ENCODE assay signal across 1 cellular context in the genomic region with DNA sequence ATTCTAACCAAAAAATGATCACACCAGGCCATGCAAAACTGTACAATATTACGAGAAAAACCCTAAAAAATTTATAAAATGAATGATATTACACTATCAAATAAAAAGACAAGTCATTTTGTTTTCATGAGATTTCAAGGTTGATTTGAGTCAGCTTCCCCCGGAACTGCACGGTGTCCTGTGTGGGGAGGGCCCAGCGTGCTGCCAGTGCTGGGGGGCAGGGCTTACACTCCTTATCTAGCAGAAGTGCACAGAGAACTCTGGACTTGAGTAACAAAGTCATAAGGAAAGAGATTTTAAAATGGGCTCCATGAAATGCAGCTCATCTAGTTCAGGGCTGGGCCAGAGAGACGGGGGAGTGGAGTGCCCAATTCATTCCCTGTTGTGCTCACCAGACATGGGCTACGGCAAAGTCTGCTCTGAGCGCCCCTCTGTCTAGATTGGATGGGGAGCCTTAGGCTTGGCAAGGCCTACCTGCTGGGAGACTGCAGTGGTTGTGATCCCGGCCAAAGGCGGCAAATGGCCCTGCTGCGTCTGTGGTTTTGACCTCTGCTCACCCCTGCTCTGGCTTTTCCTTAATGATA.
TF ChIP-seq lines count a peak whose summit lies in the region.

No MANE protein-coding gene starts in this region.

TF ChIP-seq in K562, 482 proteins besides CTCF, POLR2A, EP300 and RAD21 (continued from another document and continues in another):
- no peak for TF ChIP-seq CUX1 (CRISPR knock-in tag; IDR thresholded peaks at IDR 0.05)
- no peak for TF ChIP-seq SMAD1 (IDR thresholded peaks at IDR 0.05; ENCODE audit: low read depth, low read length, partially characterized antibody)
- no peak for TF ChIP-seq CSDE1 (IDR thresholded peaks at IDR 0.05)
- TF ChIP-seq NFXL1 (CRISPR knock-in tag; IDR thresholded peaks at IDR 0.05), result no peak
- TF ChIP-seq RBFOX2 (IDR thresholded peaks at IDR 0.05; ENCODE audit: low read depth, low read length), result no peak
- no peak for TF ChIP-seq CBX8 (IDR thresholded peaks at IDR 0.05; ENCODE audit: borderline replicate concordance, extremely low read depth, low read depth, low read length, poor library complexity, severe bottlenecking)
- no peak for TF ChIP-seq NUFIP1 (IDR thresholded peaks at IDR 0.05; ENCODE audit: partially characterized antibody)
- no peak for TF ChIP-seq TEAD1 (CRISPR knock-in tag; IDR thresholded peaks at IDR 0.05)
- no peak for TF ChIP-seq ZBTB8A (IDR thresholded peaks at IDR 0.05; ENCODE audit: partially characterized antibody)
- TF ChIP-seq, protein P1, sequence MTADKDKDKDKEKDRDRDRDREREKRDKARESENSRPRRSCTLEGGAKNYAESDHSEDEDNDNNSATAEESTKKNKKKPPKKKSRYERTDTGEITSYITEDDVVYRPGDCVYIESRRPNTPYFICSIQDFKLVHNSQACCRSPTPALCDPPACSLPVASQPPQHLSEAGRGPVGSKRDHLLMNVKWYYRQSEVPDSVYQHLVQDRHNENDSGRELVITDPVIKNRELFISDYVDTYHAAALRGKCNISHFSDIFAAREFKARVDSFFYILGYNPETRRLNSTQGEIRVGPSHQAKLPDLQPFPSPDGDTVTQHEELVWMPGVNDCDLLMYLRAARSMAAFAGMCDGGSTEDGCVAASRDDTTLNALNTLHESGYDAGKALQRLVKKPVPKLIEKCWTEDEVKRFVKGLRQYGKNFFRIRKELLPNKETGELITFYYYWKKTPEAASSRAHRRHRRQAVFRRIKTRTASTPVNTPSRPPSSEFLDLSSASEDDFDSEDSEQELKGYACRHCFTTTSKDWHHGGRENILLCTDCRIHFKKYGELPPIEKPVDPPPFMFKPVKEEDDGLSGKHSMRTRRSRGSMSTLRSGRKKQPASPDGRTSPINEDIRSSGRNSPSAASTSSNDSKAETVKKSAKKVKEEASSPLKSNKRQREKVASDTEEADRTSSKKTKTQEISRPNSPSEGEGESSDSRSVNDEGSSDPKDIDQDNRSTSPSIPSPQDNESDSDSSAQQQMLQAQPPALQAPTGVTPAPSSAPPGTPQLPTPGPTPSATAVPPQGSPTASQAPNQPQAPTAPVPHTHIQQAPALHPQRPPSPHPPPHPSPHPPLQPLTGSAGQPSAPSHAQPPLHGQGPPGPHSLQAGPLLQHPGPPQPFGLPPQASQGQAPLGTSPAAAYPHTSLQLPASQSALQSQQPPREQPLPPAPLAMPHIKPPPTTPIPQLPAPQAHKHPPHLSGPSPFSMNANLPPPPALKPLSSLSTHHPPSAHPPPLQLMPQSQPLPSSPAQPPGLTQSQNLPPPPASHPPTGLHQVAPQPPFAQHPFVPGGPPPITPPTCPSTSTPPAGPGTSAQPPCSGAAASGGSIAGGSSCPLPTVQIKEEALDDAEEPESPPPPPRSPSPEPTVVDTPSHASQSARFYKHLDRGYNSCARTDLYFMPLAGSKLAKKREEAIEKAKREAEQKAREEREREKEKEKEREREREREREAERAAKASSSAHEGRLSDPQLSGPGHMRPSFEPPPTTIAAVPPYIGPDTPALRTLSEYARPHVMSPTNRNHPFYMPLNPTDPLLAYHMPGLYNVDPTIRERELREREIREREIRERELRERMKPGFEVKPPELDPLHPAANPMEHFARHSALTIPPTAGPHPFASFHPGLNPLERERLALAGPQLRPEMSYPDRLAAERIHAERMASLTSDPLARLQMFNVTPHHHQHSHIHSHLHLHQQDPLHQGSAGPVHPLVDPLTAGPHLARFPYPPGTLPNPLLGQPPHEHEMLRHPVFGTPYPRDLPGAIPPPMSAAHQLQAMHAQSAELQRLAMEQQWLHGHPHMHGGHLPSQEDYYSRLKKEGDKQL (CRISPR knock-in tag; IDR thresholded peaks at IDR 0.05; ENCODE audit: borderline replicate concordance), result no peak
- no peak for TF ChIP-seq ZNF197 (CRISPR knock-in tag; IDR thresholded peaks at IDR 0.05; ENCODE audit: low read depth)
- TF ChIP-seq ATF2 (CRISPR knock-in tag; IDR thresholded peaks at IDR 0.05), result no peak
- no peak for TF ChIP-seq MEF2D (tag; conservative IDR thresholded peaks at IDR 0.05; ENCODE audit: low read depth)
- no peak for TF ChIP-seq DDX20 (tag; IDR thresholded peaks at IDR 0.05; ENCODE audit: low read depth)
- no peak for TF ChIP-seq SMARCB1 (IDR thresholded peaks at IDR 0.05; ENCODE audit: insufficient read length, low read depth)
- no peak for TF ChIP-seq FOXJ2 (tag; IDR thresholded peaks at IDR 0.05)
- TF ChIP-seq ELF4 (CRISPR knock-in tag; IDR thresholded peaks at IDR 0.05), result no peak
- 0 out of 2 replicates have a peak, but pooled peaks have one; percentile 28 for TF ChIP-seq SMARCE1 (IDR thresholded peaks at IDR 0.05)
- no peak for TF ChIP-seq ZBED1 (IDR thresholded peaks at IDR 0.05)
- TF ChIP-seq MED1 (CRISPR knock-in tag; IDR thresholded peaks at IDR 0.05; ENCODE audit: borderline replicate concordance), result no peak
- TF ChIP-seq, protein P2, sequence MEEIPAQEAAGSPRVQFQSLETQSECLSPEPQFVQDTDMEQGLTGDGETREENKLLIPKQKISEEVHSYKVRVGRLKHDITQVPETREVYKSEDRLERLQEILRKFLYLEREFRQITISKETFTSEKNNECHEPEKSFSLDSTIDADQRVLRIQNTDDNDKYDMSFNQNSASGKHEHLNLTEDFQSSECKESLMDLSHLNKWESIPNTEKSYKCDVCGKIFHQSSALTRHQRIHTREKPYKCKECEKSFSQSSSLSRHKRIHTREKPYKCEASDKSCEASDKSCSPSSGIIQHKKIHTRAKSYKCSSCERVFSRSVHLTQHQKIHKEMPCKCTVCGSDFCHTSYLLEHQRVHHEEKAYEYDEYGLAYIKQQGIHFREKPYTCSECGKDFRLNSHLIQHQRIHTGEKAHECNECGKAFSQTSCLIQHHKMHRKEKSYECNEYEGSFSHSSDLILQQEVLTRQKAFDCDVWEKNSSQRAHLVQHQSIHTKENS (CRISPR knock-in tag; IDR thresholded peaks at IDR 0.05), result no peak
- TF ChIP-seq DMBX1 (CRISPR knock-in tag; IDR thresholded peaks at IDR 0.05; ENCODE audit: borderline replicate concordance), result peak; percentile 63; the same call in 1 of the 2 replicates
- TF ChIP-seq ZNF232 (CRISPR knock-in tag; IDR thresholded peaks at IDR 0.05), result no peak
- no peak for TF ChIP-seq ATF7 (IDR thresholded peaks at IDR 0.05)
- TF ChIP-seq GABPB1 (CRISPR knock-in tag; IDR thresholded peaks at IDR 0.05), result no peak
- TF ChIP-seq ZNF507 (tag; conservative IDR thresholded peaks at IDR 0.05), result no peak
- TF ChIP-seq MCM2 (IDR thresholded peaks at IDR 0.05; ENCODE audit: low read depth), result no peak
- TF ChIP-seq, protein P3, sequence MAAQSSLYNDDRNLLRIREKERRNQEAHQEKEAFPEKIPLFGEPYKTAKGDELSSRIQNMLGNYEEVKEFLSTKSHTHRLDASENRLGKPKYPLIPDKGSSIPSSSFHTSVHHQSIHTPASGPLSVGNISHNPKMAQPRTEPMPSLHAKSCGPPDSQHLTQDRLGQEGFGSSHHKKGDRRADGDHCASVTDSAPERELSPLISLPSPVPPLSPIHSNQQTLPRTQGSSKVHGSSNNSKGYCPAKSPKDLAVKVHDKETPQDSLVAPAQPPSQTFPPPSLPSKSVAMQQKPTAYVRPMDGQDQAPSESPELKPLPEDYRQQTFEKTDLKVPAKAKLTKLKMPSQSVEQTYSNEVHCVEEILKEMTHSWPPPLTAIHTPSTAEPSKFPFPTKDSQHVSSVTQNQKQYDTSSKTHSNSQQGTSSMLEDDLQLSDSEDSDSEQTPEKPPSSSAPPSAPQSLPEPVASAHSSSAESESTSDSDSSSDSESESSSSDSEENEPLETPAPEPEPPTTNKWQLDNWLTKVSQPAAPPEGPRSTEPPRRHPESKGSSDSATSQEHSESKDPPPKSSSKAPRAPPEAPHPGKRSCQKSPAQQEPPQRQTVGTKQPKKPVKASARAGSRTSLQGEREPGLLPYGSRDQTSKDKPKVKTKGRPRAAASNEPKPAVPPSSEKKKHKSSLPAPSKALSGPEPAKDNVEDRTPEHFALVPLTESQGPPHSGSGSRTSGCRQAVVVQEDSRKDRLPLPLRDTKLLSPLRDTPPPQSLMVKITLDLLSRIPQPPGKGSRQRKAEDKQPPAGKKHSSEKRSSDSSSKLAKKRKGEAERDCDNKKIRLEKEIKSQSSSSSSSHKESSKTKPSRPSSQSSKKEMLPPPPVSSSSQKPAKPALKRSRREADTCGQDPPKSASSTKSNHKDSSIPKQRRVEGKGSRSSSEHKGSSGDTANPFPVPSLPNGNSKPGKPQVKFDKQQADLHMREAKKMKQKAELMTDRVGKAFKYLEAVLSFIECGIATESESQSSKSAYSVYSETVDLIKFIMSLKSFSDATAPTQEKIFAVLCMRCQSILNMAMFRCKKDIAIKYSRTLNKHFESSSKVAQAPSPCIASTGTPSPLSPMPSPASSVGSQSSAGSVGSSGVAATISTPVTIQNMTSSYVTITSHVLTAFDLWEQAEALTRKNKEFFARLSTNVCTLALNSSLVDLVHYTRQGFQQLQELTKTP (IDR thresholded peaks at IDR 0.05; ENCODE audit: low read depth in 1 of 2, partially characterized antibody in 2 of 2), result no peak
- TF ChIP-seq BRF1 (IDR thresholded peaks at IDR 0.05; ENCODE audit: borderline replicate concordance, extremely low read depth, insufficient read length), result no peak
- TF ChIP-seq, protein P4, sequence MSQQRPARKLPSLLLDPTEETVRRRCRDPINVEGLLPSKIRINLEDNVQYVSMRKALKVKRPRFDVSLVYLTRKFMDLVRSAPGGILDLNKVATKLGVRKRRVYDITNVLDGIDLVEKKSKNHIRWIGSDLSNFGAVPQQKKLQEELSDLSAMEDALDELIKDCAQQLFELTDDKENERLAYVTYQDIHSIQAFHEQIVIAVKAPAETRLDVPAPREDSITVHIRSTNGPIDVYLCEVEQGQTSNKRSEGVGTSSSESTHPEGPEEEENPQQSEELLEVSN (IDR thresholded peaks at IDR 0.05; ENCODE audit: borderline replicate concordance in 1 of 2, extremely low read depth in 1 of 2, insufficient read depth in 1 of 2, insufficient read length in 1 of 2, low read depth in 1 of 2, low read length in 1 of 2, poor library complexity in 1 of 2, severe bottlenecking in 1 of 2), result no peak
- no peak for TF ChIP-seq TRIM24 (IDR thresholded peaks at IDR 0.05)
- TF ChIP-seq SMARCA4 (IDR thresholded peaks at IDR 0.05), result peak; percentile 74
- 0 out of 2 replicates have a peak, but pooled peaks have one; percentile 8 for TF ChIP-seq ZNF79 (CRISPR knock-in tag; IDR thresholded peaks at IDR 0.05; ENCODE audit: low read depth)
- no peak for TF ChIP-seq SUPT5H (IDR thresholded peaks at IDR 0.05)
- TF ChIP-seq SIX5 (IDR thresholded peaks at IDR 0.05; ENCODE audit: borderline replicate concordance in 1 of 2, insufficient read depth in 1 of 2, low read depth in 1 of 2, low read length in 2 of 2), result no peak
- TF ChIP-seq LCOR (CRISPR knock-in tag; IDR thresholded peaks at IDR 0.05), result no peak
- TF ChIP-seq OTX1 (CRISPR knock-in tag; IDR thresholded peaks at IDR 0.05), result no peak
- no peak for TF ChIP-seq CREB1 (IDR thresholded peaks at IDR 0.05)
- no peak for TF ChIP-seq CREB1 (CRISPR knock-in tag; IDR thresholded peaks at IDR 0.05)
- no peak for TF ChIP-seq ZNF282 (CRISPR knock-in tag; IDR thresholded peaks at IDR 0.05)
- TF ChIP-seq ZFP36 (IDR thresholded peaks at IDR 0.05; ENCODE audit: low read depth, low read length, partially characterized antibody), result no peak
- TF ChIP-seq HDAC2 (IDR thresholded peaks at IDR 0.05), result no peak
- TF ChIP-seq JUNB (CRISPR knock-in tag; conservative IDR thresholded peaks at IDR 0.05), result no peak
- no peak for TF ChIP-seq KAT7 (CRISPR knock-in tag; IDR thresholded peaks at IDR 0.05; ENCODE audit: borderline replicate concordance)
- no peak for TF ChIP-seq MLX (CRISPR knock-in tag; conservative IDR thresholded peaks at IDR 0.05)
- TF ChIP-seq TCF3 (CRISPR knock-in tag; IDR thresholded peaks at IDR 0.05), result no peak
- TF ChIP-seq TCF7 (IDR thresholded peaks at IDR 0.05; ENCODE audit: borderline replicate concordance), result no peak
- no peak for TF ChIP-seq HDAC6 (IDR thresholded peaks at IDR 0.05; ENCODE audit: low read depth, low read length)
